ENCODE assay signal across 11 cellular contexts in the genomic region with DNA sequence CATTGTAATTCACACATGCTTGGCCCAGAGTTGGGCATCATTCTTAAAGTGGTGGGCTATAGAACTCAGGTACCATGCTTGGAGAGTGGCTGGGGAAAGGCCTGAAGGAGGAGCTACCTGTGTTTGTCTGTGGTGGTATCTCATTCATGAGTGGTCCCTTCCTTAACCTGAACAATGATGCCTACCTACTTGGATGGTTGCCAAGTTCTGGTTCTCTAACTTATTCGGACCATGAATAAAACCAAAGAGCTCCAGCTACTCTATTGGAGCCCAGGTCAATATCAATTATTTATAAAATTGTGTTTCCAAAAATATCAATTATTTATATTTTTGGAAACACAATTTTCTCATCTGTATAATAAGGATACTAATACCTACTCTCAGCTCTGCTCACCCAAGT. TPM values are rescaled to one million over a fixed set of nuclear protein-coding genes. Genes with fewer than 3 reads are reported as not detected.
"Had no signal": no experiment of that assay in that cellular context is flagged by ENCODE, and none has a peak within 500 bp of the region (broad histone marks: within the 10 kb centered on the region; RNA-seq: fewer than 3 reads in every experiment).

No MANE protein-coding gene starts in this region.

- H3K27ac ChIP-seq: GM23248, HL-60, KMS-11 had no signal

- H2AFZ ChIP-seq: GM23248 had no signal

- H3K4me3 ChIP-seq: GM23248, HAP-1 had no signal

- H3K9me3 Mint-ChIP-seq: IgD-negative memory B cell had no signal

- FAIRE-seq: HepG2 had no signal

- H3K4me2 ChIP-seq: KMS-11 had no signal

- H3K9me3 ChIP-seq: HAP-1 had no signal

- DNase-seq: GM23248, GOT3, H7, HFFc6, KBM-7 had no signal

- H3K9ac ChIP-seq: GM23248, KMS-11 had no signal

- H3K36me3 ChIP-seq: HAP-1 had no signal

- H3K4me3 Mint-ChIP-seq: HFFc6 had no signal

- ATAC-seq: HCT116, HepG2 had no signal

- H3K36me3 Mint-ChIP-seq: IgD-negative memory B cell had no signal

- H3K27ac Mint-ChIP-seq: HFFc6, IgD-negative memory B cell had no signal

RNA-seq across cellular contexts. Expression of gene GPR37, which starts 2.9 kb away (rescaled TPM):
- total RNA-seq: GM23248, HepG2, HFFc6 had no signal
- polyA plus RNA-seq: GM23248, HepG2, IgD-negative memory B cell had no signal
